ENCODE assay signal across 20 cellular contexts in genomic region chr11:19869946-19870589, GRCh38.
"Had no signal": no experiment of that assay in that cellular context is flagged by ENCODE, and none has a peak within 500 bp of the region (broad histone marks: within the 10 kb centered on the region; RNA-seq: fewer than 3 reads in every experiment).

No MANE protein-coding gene starts in this region.

- ATAC-seq: activated CD8-positive, alpha-beta T cell treated with anti-CD3 and anti-CD28 coated beads, Interleukin-2, amount 10 ng/mL, durations not matched to agents 7 days and 5 days; activated naive CD4-positive, alpha-beta T cell treated with anti-CD3 and anti-CD28 coated beads, Interleukin-2, amount 50 U/mL, for 72 hours; activated T-cell treated with anti-CD3 and anti-CD28 coated beads, Interleukin-2, amount 50 U/mL, for 72 hours; lower lobe of right lung; psoas muscle; sciatic nerve; stimulated activated naive CD8-positive, alpha-beta T cell treated with anti-CD3 and anti-CD28 coated beads, Interleukin-15, amount 100 ng/mL, for 72 hours had no signal

- H3K36me3 ChIP-seq: brain microvascular endothelial cell, lower lobe of right lung had no signal

- H3K36me3 Mint-ChIP-seq: activated naive CD4-positive, alpha-beta T cell treated with anti-CD3 and anti-CD28 coated beads, Interleukin-2, amount 50 U/mL, for 72 hours; immature natural killer cell; mesothelial cell of epicardium; type B pancreatic cell had no signal

- H3K4me3 ChIP-seq: lower lobe of right lung, psoas muscle had no signal

- H3K9me3 Mint-ChIP-seq: activated B cell treated with CpG ODN at 0.5 μM for 24 hours; activated CD4-positive, alpha-beta T cell treated with anti-CD3 and anti-CD28 coated beads, Interleukin-2, amount 10 ng/mL, durations not matched to agents 24 days and 14 days; activated naive CD4-positive, alpha-beta T cell treated with anti-CD3 and anti-CD28 coated beads, Interleukin-2, amount 50 U/mL, for 72 hours; activated T-cell treated with anti-CD3 and anti-CD28 coated beads, Interleukin-2, amount 50 U/mL, for 72 hours; mesothelial cell of epicardium; neural crest cell; stimulated activated naive CD8-positive, alpha-beta T cell treated with anti-CD3 and anti-CD28 coated beads, Interleukin-15, amount 100 ng/mL, for 72 hours; type B pancreatic cell had no signal

- H3K27me3 Mint-ChIP-seq: activated B cell treated with CpG ODN at 0.5 μM for 24 hours; activated CD4-positive, alpha-beta T cell treated with anti-CD3 and anti-CD28 coated beads, Interleukin-2, amount 10 ng/mL, durations not matched to agents 24 days and 14 days; type B pancreatic cell had no signal

- H3K4me1 Mint-ChIP-seq: activated B cell treated with CpG ODN at 0.5 μM for 24 hours; activated CD4-positive, alpha-beta T cell treated with anti-CD3 and anti-CD28 coated beads, Interleukin-2, amount 10 ng/mL, durations not matched to agents 24 days and 14 days; immature natural killer cell; stimulated activated naive CD8-positive, alpha-beta T cell treated with anti-CD3 and anti-CD28 coated beads, Interleukin-15, amount 100 ng/mL, for 72 hours had no signal

- H3K27ac ChIP-seq: brain microvascular endothelial cell, lower lobe of right lung had no signal

- H3K27me3 ChIP-seq: brain microvascular endothelial cell had no signal

- H3K9me3 ChIP-seq: lower lobe of right lung, psoas muscle had no signal

- H3K4me3 Mint-ChIP-seq: activated B cell treated with CpG ODN at 0.5 μM for 24 hours; activated CD4-positive, alpha-beta T cell treated with anti-CD3 and anti-CD28 coated beads, Interleukin-2, amount 10 ng/mL, durations not matched to agents 24 days and 14 days; activated CD8-positive, alpha-beta T cell treated with anti-CD3 and anti-CD28 coated beads, Interleukin-2, amount 10 ng/mL, durations not matched to agents 7 days and 5 days; activated T-cell treated with anti-CD3 and anti-CD28 coated beads, Interleukin-2, amount 50 U/mL, for 72 hours; immature natural killer cell; mesothelial cell of epicardium; neural crest cell; stimulated activated naive CD8-positive, alpha-beta T cell treated with anti-CD3 and anti-CD28 coated beads, Interleukin-15, amount 100 ng/mL, for 72 hours; type B pancreatic cell had no signal

- DNase-seq: activated B cell treated with CpG ODN at 0.5 μM for 24 hours; activated CD4-positive, alpha-beta T cell treated with anti-CD3 and anti-CD28 coated beads, Interleukin-2, amount 10 ng/mL, durations not matched to agents 24 days and 14 days; activated CD8-positive, alpha-beta memory T cell treated with anti-CD3 and anti-CD28 coated beads, Interleukin-2, amount 50 U/mL, for 4 hours; activated CD8-positive, alpha-beta T cell treated with anti-CD3 and anti-CD28 coated beads, Interleukin-2, amount 10 ng/mL, durations not matched to agents 7 days and 5 days; activated gamma-delta T cell; activated T-cell treated with anti-CD3 and anti-CD28 coated beads, Interleukin-2, amount 50 U/mL, for 72 hours; amniotic stem cell; brain microvascular endothelial cell; effector memory CD4-positive, alpha-beta T cell; foreskin fibroblast; immature natural killer cell; lower lobe of right lung; psoas muscle; stimulated activated CD4-positive, alpha-beta T cell treated with anti-CD3 and anti-CD28 coated beads, Interleukin-1b, Interleukin-23, amount 100 ng/mL, for 48 hours; stimulated activated naive CD8-positive, alpha-beta T cell treated with anti-CD3 and anti-CD28 coated beads, Interleukin-15, amount 100 ng/mL, for 72 hours had no signal

- H3K27ac Mint-ChIP-seq: activated B cell treated with CpG ODN at 0.5 μM for 24 hours; activated CD4-positive, alpha-beta T cell treated with anti-CD3 and anti-CD28 coated beads, Interleukin-2, amount 10 ng/mL, durations not matched to agents 24 days and 14 days; activated CD8-positive, alpha-beta T cell treated with anti-CD3 and anti-CD28 coated beads, Interleukin-2, amount 10 ng/mL, durations not matched to agents 7 days and 5 days; activated T-cell treated with anti-CD3 and anti-CD28 coated beads, Interleukin-2, amount 50 U/mL, for 72 hours; immature natural killer cell; mesothelial cell of epicardium; stimulated activated naive CD8-positive, alpha-beta T cell treated with anti-CD3 and anti-CD28 coated beads, Interleukin-15, amount 100 ng/mL, for 72 hours; type B pancreatic cell had no signal

- H3K4me1 ChIP-seq: lower lobe of right lung had no signal
